Comparison of ENCODE assay signal across 1 cellular context in the genomic region with DNA sequence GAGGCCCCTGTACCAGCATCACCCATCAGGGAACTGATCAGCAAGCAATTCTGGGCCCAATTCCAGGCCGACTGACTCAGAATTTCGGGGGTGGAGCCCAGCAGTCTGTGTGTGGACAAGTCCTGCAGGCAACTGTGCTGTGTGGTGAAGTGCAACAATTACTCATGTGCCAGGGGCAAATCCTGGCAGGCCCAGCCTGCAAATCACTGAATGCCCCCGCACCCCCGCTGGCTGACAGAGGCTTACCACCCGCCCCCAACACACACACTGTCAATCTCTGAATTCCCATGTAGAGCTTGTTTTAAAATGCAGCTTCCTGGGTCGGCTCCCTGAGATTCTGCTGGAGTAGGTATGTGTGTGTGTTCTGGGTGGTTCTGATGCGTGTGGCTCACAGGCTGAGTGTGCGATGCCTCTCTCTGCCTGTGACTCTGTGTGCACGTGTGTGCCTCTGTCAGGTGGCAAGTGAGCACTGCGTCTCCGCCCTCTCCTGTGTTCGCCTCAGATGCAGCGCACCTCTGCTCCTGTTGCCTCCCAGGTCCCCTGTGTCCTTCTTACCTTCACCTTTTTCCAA.
TF ChIP-seq lines count a peak whose summit lies in the region.

No MANE protein-coding gene starts in this region.

TF ChIP-seq in IMR-90, 13 proteins besides CTCF, POLR2A, EP300 and RAD21 (continued from another document):
- TF ChIP-seq, protein P1, sequence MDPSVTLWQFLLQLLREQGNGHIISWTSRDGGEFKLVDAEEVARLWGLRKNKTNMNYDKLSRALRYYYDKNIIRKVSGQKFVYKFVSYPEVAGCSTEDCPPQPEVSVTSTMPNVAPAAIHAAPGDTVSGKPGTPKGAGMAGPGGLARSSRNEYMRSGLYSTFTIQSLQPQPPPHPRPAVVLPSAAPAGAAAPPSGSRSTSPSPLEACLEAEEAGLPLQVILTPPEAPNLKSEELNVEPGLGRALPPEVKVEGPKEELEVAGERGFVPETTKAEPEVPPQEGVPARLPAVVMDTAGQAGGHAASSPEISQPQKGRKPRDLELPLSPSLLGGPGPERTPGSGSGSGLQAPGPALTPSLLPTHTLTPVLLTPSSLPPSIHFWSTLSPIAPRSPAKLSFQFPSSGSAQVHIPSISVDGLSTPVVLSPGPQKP (IDR thresholded peaks at IDR 0.05; ENCODE audit: borderline replicate concordance, low read depth, low read length) = no peak
- peak; percentile 29; the same call in 1 of the 2 replicates for TF ChIP-seq CEBPB (IDR thresholded peaks at IDR 0.05; ENCODE audit: low read depth, low read length)
- 0 out of 2 replicates have a peak, but pooled peaks have one; percentile 3 for TF ChIP-seq MAFK (IDR thresholded peaks at IDR 0.05; ENCODE audit: low read depth, low read length)
TF ChIP-seq in IMR-90: peak in this region for 5.
